In the genomic region with DNA sequence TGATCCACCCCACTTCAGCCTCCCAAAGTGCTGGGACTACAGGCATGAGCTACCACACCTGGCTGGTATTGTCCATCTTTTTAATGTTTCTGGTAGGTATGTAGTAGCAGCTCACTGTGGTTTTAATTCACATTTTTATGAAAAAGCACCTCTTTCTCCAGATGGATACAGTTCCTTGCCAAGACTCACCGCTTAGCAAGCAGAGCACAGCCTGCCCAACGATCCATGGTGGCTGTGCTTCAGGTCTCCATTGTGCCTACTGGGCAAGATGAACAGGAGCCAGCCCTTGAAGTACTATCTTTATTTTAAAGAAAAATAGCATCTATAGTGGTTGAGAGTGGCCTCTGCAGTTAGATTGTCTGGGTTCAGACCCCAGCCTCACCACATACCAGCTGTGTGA, we compare ENCODE assay signal across 26 cellular contexts. TPM values are rescaled to one million over a fixed set of nuclear protein-coding genes. Genes with fewer than 3 reads are reported as not detected.
DNase-seq lines count a peak whose midpoint lies in the region; ATAC-seq and TF ChIP-seq lines count a peak whose summit lies in the region.
"Had no signal": no experiment of that assay in that cellular context is flagged by ENCODE, and none has a peak within 500 bp of the region (broad histone marks: within the 10 kb centered on the region; RNA-seq: fewer than 3 reads in every experiment).

No MANE protein-coding gene starts in this region.

- peaks cover 1% of the 10 kb centered on the region for H3K27me3 Mint-ChIP-seq in activated naive CD4-positive, alpha-beta T cell treated with anti-CD3 and anti-CD28 coated beads, Interleukin-2, amount 50 U/mL, for 24 hours
- H3K27me3 Mint-ChIP-seq: CD4-positive, CD25-positive, alpha-beta regulatory T cell had no signal

- CTCF ChIA-PET in Panc1 (lab: Charles Lee) = no interaction called here

- no peaks in the 10 kb centered on the region for H3K9me3 Mint-ChIP-seq in activated naive CD4-positive, alpha-beta T cell treated with anti-CD3 and anti-CD28 coated beads, Interleukin-2, amount 50 U/mL, for 24 hours
- H3K9me3 Mint-ChIP-seq: CD14-positive monocyte; CD4-positive, alpha-beta memory T cell; CD8-positive, alpha-beta memory T cell had no signal

- ATAC-seq in Panc1 = no peak
- no peak for ATAC-seq in left ventricle myocardium superior

- no peaks in the 10 kb centered on the region for H3K36me3 Mint-ChIP-seq in activated naive CD4-positive, alpha-beta T cell treated with anti-CD3 and anti-CD28 coated beads, Interleukin-2, amount 50 U/mL, for 24 hours
- H3K36me3 Mint-ChIP-seq: CD14-positive monocyte; CD4-positive, alpha-beta memory T cell; CD4-positive, CD25-positive, alpha-beta regulatory T cell; CD8-positive, alpha-beta memory T cell had no signal

- TF ChIP-seq CTCF in Panc1 (IDR thresholded peaks at IDR 0.05) = no peak

- no peaks in the 10 kb centered on the region for H3K27me3 ChIP-seq in Panc1 (ENCODE audit: control insufficient read depth, insufficient read depth, low read length)
- H3K27me3 ChIP-seq in HAP-1 (ENCODE audit: low read depth) = 0 out of 2 replicates have a peak, but pooled peaks cover 2% of the 10 kb centered on the region
- H3K27me3 ChIP-seq: BE2C had no signal

- H3K4me3 ChIP-seq in Panc1 (ENCODE audit: low read depth in 2 of 2, low read length in 2 of 2) (no peak overlapping the region), HAP-1 (no peak overlapping the region)
- H3K4me3 ChIP-seq: BLaER1 had no signal

- DNase-seq in activated naive CD4-positive, alpha-beta T cell treated with anti-CD3 and anti-CD28 coated beads, Interleukin-2, amount 50 U/mL, for 16 hours = no peak
- peak; percentile 91 for DNase-seq in G401 (ENCODE audit: low spot score)
- no peak for DNase-seq in Panc1 (ENCODE audit: low read depth, low spot score)
- DNase-seq in cerebellar nuclear complex (lab: John Stamatoyannopoulos, UW) = peak; percentile 1 to 58
- DNase-seq in HAP-1 (ENCODE audit: low spot score in 2 of 2) = no peak
- DNase-seq in left ventricle myocardium superior = no peak
- no peak for DNase-seq in stimulated activated CD4-positive, alpha-beta T cell treated with anti-CD3 and anti-CD28 coated beads, Interleukin-1b, Interleukin-23, amount 100 ng/mL, for 48 hours
- DNase-seq: 8988T; ACHN; BE2C; CD4-positive, alpha-beta memory T cell; CD4-positive, CD25-positive, alpha-beta regulatory T cell; CD8-positive, alpha-beta memory T cell; COR-L47; DMS 273 treated with DMSO at 0.1 percent for 48 hours; DMS153; DMS53; DMS79; DND-41; EL; GF-D8 had no signal

- POLR2A ChIA-PET in Panc1 (lab: Charles Lee) = interaction anchor here (0.6 to 0.7 kb wide), 2 partner anchors 298 to 347 kb away, joined by 3 to 5 read pairs; no protein-coding TSS in a partner anchor

- H3K4me1 Mint-ChIP-seq in activated naive CD4-positive, alpha-beta T cell treated with anti-CD3 and anti-CD28 coated beads, Interleukin-2, amount 50 U/mL, for 24 hours = peaks cover 6% of the 10 kb centered on the region
- H3K4me1 Mint-ChIP-seq: CD14-positive monocyte had no signal

- H3K36me3 ChIP-seq in Panc1 (ENCODE audit: control insufficient read depth, insufficient read depth, low read length) (no peaks in the 10 kb centered on the region), HAP-1 (replicated peaks) (no peaks in the 10 kb centered on the region)
- H3K36me3 ChIP-seq: BE2C, BLaER1 had no signal

- in situ Hi-C loops in G401 (cut with HindIII; ENCODE audit: low sequenced_read_pairs) = no loop called here
- in situ Hi-C loops in Panc1 (cut with HindIII; ENCODE audit: low pct_unique_long_range_greater_than_20kb, low sequenced_read_pairs) = no loop called here
- in situ Hi-C loops in HAP-1 (cut with MboI; ENCODE audit: low sequenced_read_pairs) = no loop called here

- no TSS peak for BruUV-seq in Panc1 (replicated peaks; lab: Mats Ljungman, UMichigan)

- intact Hi-C loops in Panc1 (cut with micrococcal nuclease; ENCODE audit: unreplicated experiment) = no loop called here
- intact Hi-C loops in left ventricle myocardium superior (cut with micrococcal nuclease) = no loop called here

- H3K4me1 ChIP-seq in Panc1 (ENCODE audit: control insufficient read depth, insufficient read depth, low read length) (peaks cover 32% of the 10 kb centered on the region), HAP-1 (peaks cover 3% of the 10 kb centered on the region; the same call in 1 of the 2 replicates)
- H3K4me1 ChIP-seq: BE2C, BLaER1 had no signal

- H3K27ac ChIP-seq in Panc1 (ENCODE audit: low read length) = 0 out of 2 replicates have a peak overlapping the region, but pooled peaks have one; percentile 14
- H3K27ac ChIP-seq: BLaER1 had no signal

- peak overlapping the region; percentile 2 for H3K27ac Mint-ChIP-seq in activated naive CD4-positive, alpha-beta T cell treated with anti-CD3 and anti-CD28 coated beads, Interleukin-2, amount 50 U/mL, for 24 hours
- H3K27ac Mint-ChIP-seq: CD14-positive monocyte; CD4-positive, alpha-beta memory T cell; CD4-positive, CD25-positive, alpha-beta regulatory T cell; CD8-positive, alpha-beta memory T cell had no signal

- H3K4me3 Mint-ChIP-seq in activated naive CD4-positive, alpha-beta T cell treated with anti-CD3 and anti-CD28 coated beads, Interleukin-2, amount 50 U/mL, for 24 hours = no peak overlapping the region
- H3K4me3 Mint-ChIP-seq: CD14-positive monocyte; CD4-positive, alpha-beta memory T cell; CD4-positive, CD25-positive, alpha-beta regulatory T cell; CD8-positive, alpha-beta memory T cell had no signal

- H3K9me3 ChIP-seq in Panc1 (ENCODE audit: control insufficient read depth, insufficient read depth, low read depth, low read length) (no peaks in the 10 kb centered on the region), HAP-1 (no peaks in the 10 kb centered on the region)
- H3K9me3 ChIP-seq: BE2C, BLaER1 had no signal

RNA-seq across cellular contexts. Expression of a gene that starts 37.6 kb away (rescaled TPM):
- 1.5 and 2.6 TPM in 2 replicates for total RNA-seq in G401 (2014; rRNA removed; shearing (Covaris generic))
- total RNA-seq in Panc1 (2021; ENCODE audit: unreplicated experiment) (16.7 TPM), left ventricle myocardium superior (not detected)
- polyA plus RNA-seq in Panc1 (2012; ENCODE audit: insufficient read length) = 23.1 TPM
- total RNA-seq: A673; CD4-positive, alpha-beta memory T cell; CD4-positive, CD25-positive, alpha-beta regulatory T cell; Daoy had no signal
- polyA plus RNA-seq: CD14-positive monocyte; CD4-positive, alpha-beta memory T cell; CD4-positive, CD25-positive, alpha-beta regulatory T cell; CD8-positive, alpha-beta memory T cell had no signal

Comparison
In these comparisons a context has a peak if more than half of its experiments do, and no peak if none do; other contexts are left out.
1. DNase-seq: peak in G401 (single experiment) and cerebellar nuclear complex (2 of 2); none in activated naive CD4-positive, alpha-beta T cell treated with anti-CD3 and anti-CD28 coated beads, Interleukin-2, amount 50 U/mL, for 16 hours (single experiment), Panc1 (single experiment), HAP-1 (0 of 2), left ventricle myocardium superior (single experiment) and stimulated activated CD4-positive, alpha-beta T cell treated with anti-CD3 and anti-CD28 coated beads, Interleukin-1b, Interleukin-23, amount 100 ng/mL, for 48 hours (single experiment).